Comparison of ENCODE assay signal across 11 cellular contexts in genomic region chr22:23217171-23218052, GRCh38. TPM values are rescaled to one million over a fixed set of nuclear protein-coding genes. Genes with fewer than 3 reads are reported as not detected.
DNase-seq lines count a peak whose midpoint lies in the region; ATAC-seq and TF ChIP-seq lines count a peak whose summit lies in the region.
"Had no signal": no experiment of that assay in that cellular context is flagged by ENCODE, and none has a peak within 500 bp of the region (broad histone marks: within the 10 kb centered on the region; RNA-seq: fewer than 3 reads in every experiment).

No MANE protein-coding gene starts in this region.

- in situ Hi-C loops in gastrocnemius medialis (cut with MboI; ENCODE audit: low sequenced_read_pairs in 4 of 4), result no loop called here

- H3K4me1 Mint-ChIP-seq in GM23338, result peaks cover 85% of the 10 kb centered on the region
- peaks cover 84% of the 10 kb centered on the region for H3K4me1 Mint-ChIP-seq in WTC11

- H3K27me3 ChIP-seq in GM23338 (ENCODE audit: insufficient read depth), result no peaks in the 10 kb centered on the region
- H3K27me3 ChIP-seq in gastrocnemius medialis, result peaks cover 9 to 34% (median 29%) of the 10 kb centered on the region in 3 donors

- ATAC-seq in GM23338 (no peak), WTC11 (no peak), left cardiac atrium (peak in 1 of 2 donors; percentile 35), gastrocnemius medialis (no peak), HG02798 (IDR thresholded peaks at IDR 0.05; ENCODE audit: poor library complexity, unreplicated experiment) (no peak), GM21447 (IDR thresholded peaks at IDR 0.05; ENCODE audit: unreplicated experiment) (no peak)

- intact Hi-C loops in left cardiac atrium (cut with DNase I) (loop anchor here in 1 of 2 donors (5.0 kb wide), 1 partner anchor 35 kb away; the partner anchor contains the start of gene BCR), gastrocnemius medialis (cut with DNase I; ENCODE audit: low total_unique reads) (no loop called here), posterior vena cava (cut with DNase I) (loop anchor here in 1 of 2 donors (5.0 kb wide), 1 partner anchor 35 kb away; the partner anchor contains the start of gene BCR)

- H3K27me3 Mint-ChIP-seq in GM23338 (ENCODE audit: insufficient read depth, low read depth, poor library complexity) (peaks cover 19% of the 10 kb centered on the region), WTC11 (ENCODE audit: low read depth) (no peaks in the 10 kb centered on the region)

- no peaks in the 10 kb centered on the region for H3K9me2 ChIP-seq in GM23338 (ENCODE audit: insufficient read depth)

- H3K27ac ChIP-seq in GM23338 (ENCODE audit: low read depth) (no peak overlapping the region), gastrocnemius medialis (peak overlapping the region in 3 of 4 donors; percentile 40 to 54 (median 41))

- H3K4me3 ChIP-seq in GM23338, result no peak overlapping the region
- no peak overlapping the region for H3K4me3 ChIP-seq in gastrocnemius medialis

- TF ChIP-seq CTCF in GM23338 (conservative IDR thresholded peaks at IDR 0.05; ENCODE audit: low read depth in 2 of 2) (no peak), WTC11 (IDR thresholded peaks at IDR 0.05) (no peak), gastrocnemius medialis (IDR thresholded peaks at IDR 0.05 in 4 of 5, conservative IDR thresholded peaks at IDR 0.05 in 1 of 5) (no peak)

- H3K9me3 ChIP-seq in gastrocnemius medialis, result no peaks in the 10 kb centered on the region

- peaks cover 61% of the 10 kb centered on the region for H3K4me1 ChIP-seq in GM23338 (ENCODE audit: insufficient read depth)
- H3K4me1 ChIP-seq in gastrocnemius medialis, result peaks cover 48 to 55% of the 10 kb centered on the region in 2 donors

- H3F3A ChIP-seq in GM23338 (replicated peaks; ENCODE audit: low read depth), result 0 out of 2 replicates have a peak, but pooled peaks cover 4% of the 10 kb centered on the region

- H3K36me3 ChIP-seq in GM23338 (ENCODE audit: insufficient read depth) (no peaks in the 10 kb centered on the region), gastrocnemius medialis (no peaks in the 10 kb centered on the region)

- no peak overlapping the region for H3K4me2 ChIP-seq in GM23338

- no peaks in the 10 kb centered on the region; the same call in 2 of the 3 replicates for H3K36me3 Mint-ChIP-seq in GM23338 (ENCODE audit: low read depth)
- H3K36me3 Mint-ChIP-seq in WTC11, result no peaks in the 10 kb centered on the region

- CTCF ChIA-PET in WTC11 (lab: Charles Lee), result interaction anchor here (0.9 to 1.4 kb wide), 3 partner anchors 39 to 60 kb away, joined by 3 to 4 read pairs (median 3); no protein-coding TSS in a partner anchor

- H3K79me2 ChIP-seq in GM23338 (replicated peaks; ENCODE audit: insufficient read depth), result peaks cover 100% of the 10 kb centered on the region

- TF ChIP-seq POLR2A in gastrocnemius medialis (IDR thresholded peaks at IDR 0.05), result no peak

- POLR2A ChIA-PET in WTC11 (lab: Charles Lee), result interaction anchor here (0.8 kb wide), 1 partner anchor 30 kb away, joined by 5 read pairs; no protein-coding TSS in a partner anchor

- no peak overlapping the region for H3K4me3 Mint-ChIP-seq in GM23338
- no peak overlapping the region for H3K4me3 Mint-ChIP-seq in WTC11
- H3K4me3 Mint-ChIP-seq: HFFc6 had no signal

- no peak for DNase-seq in GM23338 (ENCODE audit: low spot score)
- no peak for DNase-seq in WTC11 (ENCODE audit: low spot score)
- peak; percentile 56 for DNase-seq in left cardiac atrium
- no peak for DNase-seq in gastrocnemius medialis
- no peak for DNase-seq in hypothalamus (lab: John Stamatoyannopoulos, UW)
- no peak for DNase-seq in posterior vena cava (ENCODE audit: low spot score)
- DNase-seq: DMS79 treated with DMSO at 0.1 percent for 48 hours, HFFc6, NCI-H187 had no signal

- H2AFZ ChIP-seq in GM23338, result no peak overlapping the region

- peaks cover 71% of the 10 kb centered on the region for H4K20me1 ChIP-seq in GM23338 (replicated peaks; ENCODE audit: insufficient read depth)

- H3K9me3 Mint-ChIP-seq in GM23338, result no peaks in the 10 kb centered on the region
- no peaks in the 10 kb centered on the region for H3K9me3 Mint-ChIP-seq in WTC11
- H3K9me3 Mint-ChIP-seq: HFFc6 had no signal

- H3K27ac Mint-ChIP-seq in GM23338 (peak overlapping the region; percentile 16; the same call in 1 of the 2 replicates), WTC11 (peak overlapping the region; percentile 55)

TF ChIP-seq in GM23338, 12 proteins besides CTCF, POLR2A, EP300 and RAD21 (continues in another document):
- TF ChIP-seq POLR2AphosphoS5 (IDR thresholded peaks at IDR 0.05; ENCODE audit: low read depth), result no peak

TF ChIP-seq in WTC11, 78 proteins besides CTCF, POLR2A, EP300 and RAD21:
- TF ChIP-seq ZNF512 (CRISPR knock-in tag; IDR thresholded peaks at IDR 0.05; ENCODE audit: borderline replicate concordance) (no peak), ZNF121 (CRISPR knock-in tag; IDR thresholded peaks at IDR 0.05) (peak; percentile 50; the same call in 1 of the 2 replicates)

RNA-seq across cellular contexts. Expression of gene BCR, which starts 37.1 kb away (rescaled TPM):
- 101 and 121 TPM in 2 replicates for total RNA-seq in GM23338 (2014; rRNA removed; shearing (Covaris generic))
- polyA plus RNA-seq in GM23338 (2016; fragmentation: Nextera tagmentation; extraction: Ambion mirVana), result 15.6 and 17.7 TPM in 2 replicates
- total RNA-seq in WTC11 (2021) (96.5 to 129 TPM (median 105 TPM) in 3 replicates), left cardiac atrium (10 to 100 TPM; 28.0 to 47.1 TPM), gastrocnemius medialis (10 to 100 TPM; 10.3 to 13.0 (median 12.4) TPM), posterior vena cava (10 to 100 TPM; 40.3 to 47.4 TPM)
